Comparison of ENCODE assay signal across 19 cellular contexts in the genomic region with DNA sequence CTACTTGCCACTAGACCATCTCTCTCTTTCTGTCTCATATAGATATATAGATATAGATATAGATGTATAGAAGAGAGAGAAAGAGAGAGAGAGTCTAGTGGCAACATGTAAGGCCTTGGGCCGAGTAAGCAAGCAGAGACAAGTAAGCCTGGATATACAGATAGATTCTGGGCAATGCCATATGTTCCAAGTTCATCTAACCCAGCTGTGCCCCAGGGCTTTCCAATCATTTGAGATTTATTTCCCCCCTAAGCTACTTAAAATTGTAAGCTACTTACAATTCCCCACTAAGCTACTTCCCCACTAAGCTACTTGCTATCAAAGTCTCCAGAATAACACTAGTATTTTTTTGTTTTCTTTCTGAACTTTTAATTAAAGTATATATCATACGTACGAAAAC.
A peak's percentile ranks its signal among the peaks of the same experiment; 100 is the strongest.
DNase-seq lines count a peak whose midpoint lies in the region; TF ChIP-seq lines count a peak whose summit lies in the region.
"Had no signal": no experiment of that assay in that cellular context is flagged by ENCODE, and none has a peak within 500 bp of the region (broad histone marks: within the 10 kb centered on the region; RNA-seq: fewer than 3 reads in every experiment).

No MANE protein-coding gene starts in this region.

- DNase-seq in DMS 273 (lab: John Stamatoyannopoulos, UW; ENCODE audit: unreplicated experiment) (peak; percentile 51), NCI-H1694 treated with DMSO at 0.1 percent for 48 hours (lab: John Stamatoyannopoulos, UW) (peak; percentile 33), NCI-H82 treated with DMSO at 0.1 percent for 48 hours (lab: John Stamatoyannopoulos, UW; ENCODE audit: unreplicated experiment) (peak; percentile 96), retina (peak; percentile 4), endodermal cell (no peak), NCI-H2029 treated with DMSO at 0.1 percent for 48 hours (lab: John Stamatoyannopoulos, UW) (no peak), left ventricle myocardium inferior (no peak), HuH-7.5 (ENCODE audit: low spot score) (no peak)
- DNase-seq: ACHN; BE2C; C1 segment of cervical spinal cord; CD4-positive, CD25-positive, alpha-beta regulatory T cell; CD8-positive, alpha-beta memory T cell; COR-L47; DMS53; DND-41; EL; H9 had no signal

- no peak overlapping the region for H3K9ac ChIP-seq in endodermal cell (ENCODE audit: extremely low read depth, low read length, poor library complexity, severe bottlenecking)

- H3K36me3 Mint-ChIP-seq in endodermal cell (ENCODE audit: low read depth), result no peaks in the 10 kb centered on the region
- H3K36me3 Mint-ChIP-seq: CD4-positive, CD25-positive, alpha-beta regulatory T cell; CD8-positive, alpha-beta memory T cell; IgD-negative memory B cell had no signal

- no peaks in the 10 kb centered on the region for H3K36me3 ChIP-seq in endodermal cell (ENCODE audit: control insufficient read depth, insufficient read depth, low read length)
- no peaks in the 10 kb centered on the region for H3K36me3 ChIP-seq in left ventricle myocardium inferior
- H3K36me3 ChIP-seq: BE2C had no signal

- TF ChIP-seq CTCF in endodermal cell (conservative IDR thresholded peaks at IDR 0.05) (no peak), left ventricle myocardium inferior (IDR thresholded peaks at IDR 0.05; ENCODE audit: borderline replicate concordance) (no peak)

- peaks cover 11% of the 10 kb centered on the region for H3K4me1 Mint-ChIP-seq in endodermal cell
- H3K4me1 Mint-ChIP-seq: CD4-positive, CD25-positive, alpha-beta regulatory T cell; CD8-positive, alpha-beta memory T cell had no signal

- H3K4me3 ChIP-seq in endodermal cell (ENCODE audit: low read length) (no peak overlapping the region), left ventricle myocardium inferior (no peak overlapping the region)

- H3K4me1 ChIP-seq in endodermal cell (ENCODE audit: control insufficient read depth, insufficient read depth, low read length), result peaks cover 2% of the 10 kb centered on the region
- H3K4me1 ChIP-seq in left ventricle myocardium inferior, result no peaks in the 10 kb centered on the region

- H3K27ac Mint-ChIP-seq in endodermal cell, result no peak overlapping the region
- H3K27ac Mint-ChIP-seq: CD4-positive, CD25-positive, alpha-beta regulatory T cell; CD8-positive, alpha-beta memory T cell; H9; IgD-negative memory B cell had no signal

- no peaks in the 10 kb centered on the region for H3K9me3 ChIP-seq in endodermal cell (ENCODE audit: control insufficient read depth, low read length)
- H3K9me3 ChIP-seq in left ventricle myocardium inferior (replicated peaks), result no peaks in the 10 kb centered on the region
- H3K9me3 ChIP-seq: BE2C had no signal

- no peaks in the 10 kb centered on the region for H3K9me3 Mint-ChIP-seq in endodermal cell
- H3K9me3 Mint-ChIP-seq: H9 had no signal

- H3K27me3 ChIP-seq in endodermal cell (ENCODE audit: control insufficient read depth, insufficient read depth, low read length, poor library complexity, severe bottlenecking), result no peaks in the 10 kb centered on the region
- no peaks in the 10 kb centered on the region for H3K27me3 ChIP-seq in left ventricle myocardium inferior (ENCODE audit: low read depth)
- H3K27me3 ChIP-seq: BE2C had no signal

- intact Hi-C loops in left ventricle myocardium inferior (cut with micrococcal nuclease), result no loop called here

- no peaks in the 10 kb centered on the region for H3K27me3 Mint-ChIP-seq in endodermal cell (ENCODE audit: insufficient read depth)
- H3K27me3 Mint-ChIP-seq: CD4-positive, CD25-positive, alpha-beta regulatory T cell; CD8-positive, alpha-beta memory T cell; IgD-negative memory B cell had no signal

- H3K4me3 Mint-ChIP-seq in endodermal cell, result no peak overlapping the region
- H3K4me3 Mint-ChIP-seq: CD4-positive, CD25-positive, alpha-beta regulatory T cell; CD8-positive, alpha-beta memory T cell; H9; IgD-negative memory B cell had no signal

- H3K27ac ChIP-seq in endodermal cell (ENCODE audit: low read depth, low read length), result no peak overlapping the region
- H3K27ac ChIP-seq in left ventricle myocardium inferior (replicated peaks), result no peak overlapping the region

- WGBS in endodermal cell (ENCODE audit: insufficient coverage in 1 of 2, insufficient read length in 1 of 2), 2 experiments, result 94 to 100% methylated on average over 1 to 3 of the region's 3 CpGs

Comparison
In these comparisons a context has a peak if more than half of its experiments do, and no peak if none do; other contexts are left out.
1. DNase-seq: peak in DMS 273 (single experiment), NCI-H1694 treated with DMSO at 0.1 percent for 48 hours (single experiment), NCI-H82 treated with DMSO at 0.1 percent for 48 hours (single experiment) and retina (single experiment); none in endodermal cell (single experiment), NCI-H2029 treated with DMSO at 0.1 percent for 48 hours (single experiment), left ventricle myocardium inferior (single experiment) and HuH-7.5 (single experiment).